ENCODE assay signal across 10 cellular contexts in genomic region chr11:64888406-64888757, GRCh38. TPM values are rescaled to one million over a fixed set of nuclear protein-coding genes. Genes with fewer than 3 reads are reported as not detected.
DNase-seq lines count a peak whose midpoint lies in the region; ATAC-seq, FAIRE-seq and TF ChIP-seq lines count a peak whose summit lies in the region.
"Had no signal": no experiment of that assay in that cellular context is flagged by ENCODE, and none has a peak within 500 bp of the region (broad histone marks: within the 10 kb centered on the region; RNA-seq: fewer than 3 reads in every experiment).

No MANE protein-coding gene starts in this region.

- H3K36me3 ChIP-seq in HUES6 (ENCODE audit: control insufficient read depth, insufficient read depth, low read length) = no peaks in the 10 kb centered on the region
- no peaks in the 10 kb centered on the region for H3K36me3 ChIP-seq in K562 (ENCODE audit: control insufficient read depth, insufficient read depth, low read length)

- peaks cover 77% of the 10 kb centered on the region for H3K4me1 ChIP-seq in A549
- peaks cover 18% of the 10 kb centered on the region for H3K4me1 ChIP-seq in HUES6 (ENCODE audit: control insufficient read depth, insufficient read depth, low read length)
- H3K4me1 ChIP-seq in K562 (replicated peaks in 1 of 2; ENCODE audit: control insufficient read depth in 2 of 2, insufficient read depth in 2 of 2, low read length in 2 of 2) = peaks cover 44 to 85% of the 10 kb centered on the region in 2 experiments

- H2AFZ ChIP-seq in K562 (ENCODE audit: low read depth, low read length) = peak overlapping the region; percentile 99

- BruUV-seq in K562 (replicated peaks; lab: Mats Ljungman, UMichigan) = no TSS peak

- peak overlapping the region; percentile 85 for H3K4me2 ChIP-seq in A549
- H3K4me2 ChIP-seq in K562 (ENCODE audit: insufficient read depth, low read length) = peak overlapping the region; percentile 91

- FAIRE-seq in A549 (lab: Jason Lieb, UNC) (no peak), K562 (lab: Jason Lieb, UNC) (no peak)
- FAIRE-seq: urothelium cell line had no signal

- POLR2A ChIA-PET in A549 (lab: Yijun Ruan, JAX) (interaction anchor here (0.6 to 1.4 kb wide), 5 partner anchors 10 to 109 kb away, joined by 3 to 9 read pairs (median 6); partner anchors contain the start of gene EHD1), K562 (lab: Yijun Ruan, JAX) (interaction anchor here (0.6 to 3.4 kb wide), 10 partner anchors 10 to 339 kb away, joined by 3 to 28 read pairs (median 4); partner anchors contain the start of gene EHD1)

- H3K79me2 ChIP-seq in K562 (ENCODE audit: control insufficient read depth, insufficient read depth, low read length) = no peaks in the 10 kb centered on the region

- TF ChIP-seq EP300 in A549 (IDR thresholded peaks at IDR 0.05) (no peak), K562 (IDR thresholded peaks at IDR 0.05; ENCODE audit: low read length) (no peak)

- H3K9me3 Mint-ChIP-seq in naive B cell = no peaks in the 10 kb centered on the region

- DNase-seq in A549 (ENCODE audit: low read depth in 1 of 2, low spot score in 1 of 2) (no peak), K562 (ENCODE audit: extremely low read depth in 1 of 4, low spot score in 3 of 4) (no peak), naive B cell (no peak), germinal center (ENCODE audit: low spot score) (no peak), anterior cingulate cortex (lab: John Stamatoyannopoulos, UW) (no peak)
- no peak for DNase-seq in stimulated activated CD4-positive, alpha-beta T cell treated with anti-CD3 and anti-CD28 coated beads, Interleukin-15, amount 100 ng/mL, for 24 hours

- peak overlapping the region; percentile 7; the same call in 1 of the 3 replicates for H3K4me3 ChIP-seq in A549
- H3K4me3 ChIP-seq in HUES6 (ENCODE audit: low read depth, low read length) = peak overlapping the region; percentile 49
- no peak overlapping the region for H3K4me3 ChIP-seq in K562
- H3K4me3 ChIP-seq: SK-N-MC had no signal

- intact Hi-C loops in K562 (cut with micrococcal nuclease) = loop anchor here (2.0 to 10.0 kb wide), 3 partner anchors 18 to 226 kb away; partner anchors contain the start of genes SF1, TM7SF2 and ZNHIT2

- H3K9ac ChIP-seq in HUES6 (ENCODE audit: low read length) (peak overlapping the region; percentile 56), K562 (ENCODE audit: insufficient read depth in 1 of 2, low read depth in 2 of 2, low read length in 2 of 2) (peak overlapping the region; percentile 70 to 86)

- 7% methylated on average over 2 of the region's 8 CpGs for WGBS in A549 (ENCODE audit: missing lambda C conversion rate)
- 11% methylated on average over 3 of the region's 8 CpGs for WGBS in K562 (ENCODE audit: insufficient coverage, low coverage, missing lambda C conversion rate)

- no peaks in the 10 kb centered on the region for H4K20me1 ChIP-seq in K562 (replicated peaks; ENCODE audit: control insufficient read depth, insufficient read depth, low read length)

- in situ Hi-C loops in K562 (cut with MboI) = no loop called here

- peak overlapping the region; percentile 58 to 95 (median 84) for H3K4me3 Mint-ChIP-seq in naive B cell

- CTCF ChIA-PET in A549 (lab: Yijun Ruan, JAX) (interaction anchor here (0.7 to 31.5 kb wide), 27 partner anchors 10 to 229 kb away, joined by 3 to 1607 read pairs (median 4); partner anchors contain the start of genes ARL2, CDC42BPG, EHD1 and PPP2R5B), K562 (lab: Yijun Ruan, JAX; ENCODE audit: low intra/inter-chr PET ratio) (interaction anchor here (0.7 kb wide), 1 partner anchor 41 kb away, joined by 4 read pairs; no protein-coding TSS in a partner anchor)

- peak overlapping the region in 5 of 6 donors; percentile 83 to 97 (median 92) for H3K27ac Mint-ChIP-seq in naive B cell

- TF ChIP-seq CTCF in A549 (IDR thresholded peaks at IDR 0.05) (no peak), K562 (IDR thresholded peaks at IDR 0.05 in 2 of 3, conservative IDR thresholded peaks at IDR 0.05 in 1 of 3; ENCODE audit: insufficient read depth in 2 of 3, low read depth in 1 of 3, low read length in 3 of 3) (no peak)

- no peaks in the 10 kb centered on the region for H3K27me3 ChIP-seq in HUES6 (ENCODE audit: control insufficient read depth, insufficient read depth, low read length)
- H3K27me3 ChIP-seq in K562 (ENCODE audit: control insufficient read depth in 2 of 2, insufficient read depth in 2 of 2, low read length in 2 of 2) = no peaks in the 10 kb centered on the region

- no peaks in the 10 kb centered on the region for H3K27me3 Mint-ChIP-seq in naive B cell

- H3K9me1 ChIP-seq in K562 (ENCODE audit: control insufficient read depth, insufficient read depth, low read length) = no peaks in the 10 kb centered on the region

- ATAC-seq in A549 (no peak), K562 (no peak), naive B cell (ENCODE audit: low read depth in 2 of 2) (no peak), HG02642 (IDR thresholded peaks at IDR 0.05; ENCODE audit: poor library complexity, unreplicated experiment) (no peak)

- TF ChIP-seq RAD21 in A549 (conservative IDR thresholded peaks at IDR 0.05 in 1 of 2, IDR thresholded peaks at IDR 0.05 in 1 of 2) = no peak
- TF ChIP-seq RAD21 in K562 (CRISPR knock-in tag; conservative IDR thresholded peaks at IDR 0.05 in 1 of 2, IDR thresholded peaks at IDR 0.05 in 1 of 2) = no peak

- H3K4me1 Mint-ChIP-seq in naive B cell = peaks cover 31 to 45% (median 45%) of the 10 kb centered on the region in 3 donors

- H3K27ac ChIP-seq in A549 (peak overlapping the region; percentile 92 to 97), HUES6 (ENCODE audit: low read depth, low read length) (no peak overlapping the region), K562 (ENCODE audit: extremely low read depth, low read depth, low read length) (peak overlapping the region; percentile 82)
- H3K27ac ChIP-seq: SK-N-MC had no signal

- no peaks in the 10 kb centered on the region for H3K36me3 Mint-ChIP-seq in naive B cell

- TF ChIP-seq POLR2A in A549 (IDR thresholded peaks at IDR 0.05; ENCODE audit: low read length) = no peak
- TF ChIP-seq POLR2A in K562 (conservative IDR thresholded peaks at IDR 0.05) = no peak

- H3K9me3 ChIP-seq in A549 (no peaks in the 10 kb centered on the region), HUES6 (ENCODE audit: control insufficient read depth, insufficient read depth, low read depth, low read length) (no peaks in the 10 kb centered on the region), K562 (replicated peaks; ENCODE audit: control insufficient read depth, insufficient read depth, low read depth, low read length) (no peaks in the 10 kb centered on the region)

RNA-seq across cellular contexts. Expression of gene EHD1, which starts 10.0 kb away (rescaled TPM):
- polyA plus RNA-seq in A549 (2011; rRNA removed) (25.9 and 27.7 TPM in 2 replicates), A549 (2017; fragmentation: RNase III; extraction: RNeasy Plus Mini Kit Qiagen cat#74134 plus additional on column Dnase treatment) (37.8 to 52.4 TPM (median 43.4 TPM) in 3 replicates), K562 (2011; rRNA removed) (16.4 and 34.2 TPM in 2 replicates), K562 (2014; fragmentation: Illumina TruSeq; extraction: Trizol) (41.0 and 45.1 TPM in 2 replicates), K562 (2014; fragmentation: Nextera tagmentation; extraction: Ambion mirVana) (under 1 TPM; 0.46 to 0.59 TPM), K562 (2014; rRNA removed) (26.8 and 27.3 TPM in 2 replicates), naive B cell (ENCODE audit: low read depth in 6 of 6) (100 to 1,000 TPM in 2 of 6 donors, 10 to 100 TPM in 4; 65.3 to 119 (median 90.7) TPM)
- polyA plus RNA-seq in A549 (2012; cell fraction: cytosol; rRNA removed) = 96.0 and 103 TPM in 2 replicates
- 153 and 200 TPM in 2 replicates for polyA plus RNA-seq in A549 (2012; cell fraction: nucleus; rRNA removed)
- 65.8 and 67.3 TPM in 2 replicates for polyA minus RNA-seq in A549 (2011; rRNA and poly(A)+ RNA removed)
- total RNA-seq in K562 (2011; cell fraction: chromatin; rRNA removed; ENCODE audit: low replicate concordance) = 20.8 and 92.1 TPM in 2 replicates
- total RNA-seq in K562 (2011; cell fraction: nucleolus; rRNA removed) = 57.7 and 64.3 TPM in 2 replicates
- total RNA-seq in K562 (2011; cell fraction: nucleoplasm; rRNA removed) = 24.2 and 37.8 TPM in 2 replicates
- total RNA-seq in K562 (2014; rRNA removed) (39.1 and 40.0 TPM in 2 replicates), K562 (2014; rRNA removed; fragmentation: Illumina TruSeq; extraction: Trizol) (7.2 and 11.5 TPM in 2 replicates), K562 (2015; rRNA removed; fragmentation: Illumina TruSeq; extraction: Trizol) (12.7 and 12.9 TPM in 2 replicates), K562 (2021) (65.0 and 69.6 TPM in 2 replicates)
- 30.6 and 56.6 TPM in 2 replicates for polyA plus RNA-seq in K562 (2011; cell fraction: cytosol; rRNA removed)
- 30.2 and 48.9 TPM in 2 replicates for polyA plus RNA-seq in K562 (2011; cell fraction: nucleus; rRNA removed)
- 38.5 and 52.8 TPM in 2 replicates for polyA plus RNA-seq in K562 (2012)
- polyA minus RNA-seq in K562 (2011; rRNA and poly(A)+ RNA removed) = 26.8 and 39.2 TPM in 2 replicates
- polyA minus RNA-seq in K562 (2011; cell fraction: cytosol; rRNA and poly(A)+ RNA removed) = 50.9 and 64.3 TPM in 2 replicates
- 17.4 and 22.8 TPM in 2 replicates for polyA minus RNA-seq in K562 (2011; cell fraction: nucleus; rRNA and poly(A)+ RNA removed)

RNA-seq across cellular contexts. Expression of gene ATG2A, which starts 28.6 kb away (rescaled TPM):
- polyA plus RNA-seq in A549 (2011; rRNA removed) (3.1 and 4.0 TPM in 2 replicates), A549 (2017; fragmentation: RNase III; extraction: RNeasy Plus Mini Kit Qiagen cat#74134 plus additional on column Dnase treatment) (10.7 to 13.4 TPM (median 12.8 TPM) in 3 replicates), K562 (2011; rRNA removed) (4.6 and 11.2 TPM in 2 replicates), K562 (2014; fragmentation: Illumina TruSeq; extraction: Trizol) (5.2 and 15.8 TPM in 2 replicates), K562 (2014; fragmentation: Nextera tagmentation; extraction: Ambion mirVana) (under 1 TPM; 0.25 to 0.53 TPM), K562 (2014; rRNA removed) (21.0 and 21.6 TPM in 2 replicates), naive B cell (ENCODE audit: low read depth in 6 of 6) (1 to 10 TPM in 5 of 6 donors, not detected in 1; 2.8 to 5.0 (median 3.4) TPM)
- polyA plus RNA-seq in A549 (2012; cell fraction: cytosol; rRNA removed) = 9.1 and 14.1 TPM in 2 replicates
- polyA plus RNA-seq in A549 (2012; cell fraction: nucleus; rRNA removed) = 34.5 and 48.9 TPM in 2 replicates
- polyA minus RNA-seq in A549 (2011; rRNA and poly(A)+ RNA removed) = 8.2 TPM in 2 replicates
- 50.6 and 183 TPM in 2 replicates for total RNA-seq in K562 (2011; cell fraction: chromatin; rRNA removed; ENCODE audit: low replicate concordance)
- 131 and 133 TPM in 2 replicates for total RNA-seq in K562 (2011; cell fraction: nucleolus; rRNA removed)
- 70.0 and 70.2 TPM in 2 replicates for total RNA-seq in K562 (2011; cell fraction: nucleoplasm; rRNA removed)
- total RNA-seq in K562 (2014; rRNA removed) (22.2 and 22.4 TPM in 2 replicates), K562 (2014; rRNA removed; fragmentation: Illumina TruSeq; extraction: Trizol) (3.2 and 3.6 TPM in 2 replicates), K562 (2015; rRNA removed; fragmentation: Illumina TruSeq; extraction: Trizol) (6.2 and 7.7 TPM in 2 replicates), K562 (2021) (37.7 and 45.9 TPM in 2 replicates)
- polyA plus RNA-seq in K562 (2011; cell fraction: cytosol; rRNA removed) = 6.2 and 17.3 TPM in 2 replicates
- 42.8 and 78.0 TPM in 2 replicates for polyA plus RNA-seq in K562 (2011; cell fraction: nucleus; rRNA removed)
- polyA plus RNA-seq in K562 (2012) = 22.5 and 32.9 TPM in 2 replicates
- 5.7 and 7.2 TPM in 2 replicates for polyA minus RNA-seq in K562 (2011; rRNA and poly(A)+ RNA removed)
- 18.2 and 19.4 TPM in 2 replicates for polyA minus RNA-seq in K562 (2011; cell fraction: cytosol; rRNA and poly(A)+ RNA removed)
- polyA minus RNA-seq in K562 (2011; cell fraction: nucleus; rRNA and poly(A)+ RNA removed) = 45.1 and 49.8 TPM in 2 replicates

RNA-seq across cellular contexts. Expression of gene PPP2R5B, which starts 36.1 kb away (rescaled TPM):
- 6.9 and 11.1 TPM in 2 replicates for polyA plus RNA-seq in A549 (2011; rRNA removed)
- polyA plus RNA-seq in A549 (2012; cell fraction: cytosol; rRNA removed) = 5.5 and 6.4 TPM in 2 replicates
- 12.3 TPM in 2 replicates for polyA plus RNA-seq in A549 (2012; cell fraction: nucleus; rRNA removed)
- 3.9 to 6.1 TPM (median 5.7 TPM) in 3 replicates for polyA plus RNA-seq in A549 (2017; fragmentation: RNase III; extraction: RNeasy Plus Mini Kit Qiagen cat#74134 plus additional on column Dnase treatment)
- 5.3 and 7.6 TPM in 2 replicates for polyA minus RNA-seq in A549 (2011; rRNA and poly(A)+ RNA removed)
- total RNA-seq in K562 (2011; cell fraction: chromatin; rRNA removed; ENCODE audit: low replicate concordance) = 18.6 and 35.5 TPM in 2 replicates
- total RNA-seq in K562 (2011; cell fraction: nucleolus; rRNA removed) = 16.1 and 22.7 TPM in 2 replicates
- 17.8 and 18.6 TPM in 2 replicates for total RNA-seq in K562 (2011; cell fraction: nucleoplasm; rRNA removed)
- 3.3 and 5.2 TPM in 2 replicates for total RNA-seq in K562 (2014; rRNA removed)
- 1.8 and 3.2 TPM in 2 replicates for total RNA-seq in K562 (2014; rRNA removed; fragmentation: Illumina TruSeq; extraction: Trizol)
- total RNA-seq in K562 (2015; rRNA removed; fragmentation: Illumina TruSeq; extraction: Trizol) = 2.5 and 2.6 TPM in 2 replicates
- 6.4 and 7.8 TPM in 2 replicates for total RNA-seq in K562 (2021)
- 7.3 and 11.1 TPM in 2 replicates for polyA plus RNA-seq in K562 (2011; rRNA removed)
- polyA plus RNA-seq in K562 (2011; cell fraction: cytosol; rRNA removed) = 9.0 and 9.1 TPM in 2 replicates
- polyA plus RNA-seq in K562 (2011; cell fraction: nucleus; rRNA removed) = 46.9 and 48.0 TPM in 2 replicates
- polyA plus RNA-seq in K562 (2012) = 5.8 and 10.7 TPM in 2 replicates
- 5.1 and 5.2 TPM in 2 replicates for polyA plus RNA-seq in K562 (2014; fragmentation: Illumina TruSeq; extraction: Trizol)
- polyA plus RNA-seq in K562 (2014; fragmentation: Nextera tagmentation; extraction: Ambion mirVana) = under 1 TPM; 0.10 to 0.13 TPM
- polyA plus RNA-seq in K562 (2014; rRNA removed) = 5.1 and 6.1 TPM in 2 replicates
- polyA minus RNA-seq in K562 (2011; rRNA and poly(A)+ RNA removed) = 3.4 and 4.0 TPM in 2 replicates
- 3.6 and 3.9 TPM in 2 replicates for polyA minus RNA-seq in K562 (2011; cell fraction: cytosol; rRNA and poly(A)+ RNA removed)
- 4.8 and 5.9 TPM in 2 replicates for polyA minus RNA-seq in K562 (2011; cell fraction: nucleus; rRNA and poly(A)+ RNA removed)
- polyA plus RNA-seq in naive B cell (ENCODE audit: low read depth in 6 of 6) = 10 to 100 TPM in 3 of 6 donors, 1 to 10 TPM in 3; 7.2 to 15.1 (median 10.2) TPM

RNA-seq across cellular contexts. Expression of gene CDC42BPG, which starts 43.9 kb away (rescaled TPM):
- polyA plus RNA-seq in A549 (2011; rRNA removed) (0.35 and 0.50 TPM in 2 replicates), A549 (2017; fragmentation: RNase III; extraction: RNeasy Plus Mini Kit Qiagen cat#74134 plus additional on column Dnase treatment) (1.0 to 1.1 TPM (median 1.0 TPM) in 3 replicates), K562 (2011; rRNA removed) (2.2 and 3.6 TPM in 2 replicates), K562 (2014; fragmentation: Illumina TruSeq; extraction: Trizol) (1.8 and 4.6 TPM in 2 replicates), K562 (2014; fragmentation: Nextera tagmentation; extraction: Ambion mirVana) (under 1 TPM; 0.04 to 0.08 TPM), K562 (2014; rRNA removed) (7.9 and 11.8 TPM in 2 replicates), naive B cell (ENCODE audit: low read depth in 6 of 6) (under 1 TPM in 4 of 6 donors, not detected in 2; 0.17 to 0.57 (median 0.33) TPM)
- polyA plus RNA-seq in A549 (2012; cell fraction: cytosol; rRNA removed) = 0.26 and 0.49 TPM in 2 replicates
- polyA plus RNA-seq in A549 (2012; cell fraction: nucleus; rRNA removed) = 1.3 and 1.8 TPM in 2 replicates
- polyA minus RNA-seq in A549 (2011; rRNA and poly(A)+ RNA removed) = 0.45 and 1.0 TPM in 2 replicates
- total RNA-seq in K562 (2011; cell fraction: chromatin; rRNA removed; ENCODE audit: low replicate concordance) = 19.1 and 64.6 TPM in 2 replicates
- total RNA-seq in K562 (2011; cell fraction: nucleolus; rRNA removed) = 33.3 and 37.9 TPM in 2 replicates
- total RNA-seq in K562 (2011; cell fraction: nucleoplasm; rRNA removed) = 16.2 and 19.7 TPM in 2 replicates
- total RNA-seq in K562 (2014; rRNA removed) (4.0 and 7.1 TPM in 2 replicates), K562 (2014; rRNA removed; fragmentation: Illumina TruSeq; extraction: Trizol) (0.99 and 1.1 TPM in 2 replicates), K562 (2015; rRNA removed; fragmentation: Illumina TruSeq; extraction: Trizol) (2.1 and 2.5 TPM in 2 replicates), K562 (2021) (7.4 and 8.8 TPM in 2 replicates)
- 2.0 and 4.5 TPM in 2 replicates for polyA plus RNA-seq in K562 (2011; cell fraction: cytosol; rRNA removed)
- polyA plus RNA-seq in K562 (2011; cell fraction: nucleus; rRNA removed) = 15.1 and 28.5 TPM in 2 replicates
- polyA plus RNA-seq in K562 (2012) = 4.7 and 6.3 TPM in 2 replicates
- 2.1 and 3.0 TPM in 2 replicates for polyA minus RNA-seq in K562 (2011; rRNA and poly(A)+ RNA removed)
- 3.2 and 3.5 TPM in 2 replicates for polyA minus RNA-seq in K562 (2011; cell fraction: cytosol; rRNA and poly(A)+ RNA removed)
- polyA minus RNA-seq in K562 (2011; cell fraction: nucleus; rRNA and poly(A)+ RNA removed) = 12.1 and 12.2 TPM in 2 replicates

RNA-seq across cellular contexts. Expression of gene GPHA2, which starts 47.3 kb away (rescaled TPM):
- polyA plus RNA-seq in A549 (2011; rRNA removed) (not detected in 2 replicates), A549 (2017; fragmentation: RNase III; extraction: RNeasy Plus Mini Kit Qiagen cat#74134 plus additional on column Dnase treatment) (not detected in 3 replicates), K562 (2011; rRNA removed) (not detected in 2 replicates), K562 (2014; fragmentation: Illumina TruSeq; extraction: Trizol) (not detected in 2 replicates), K562 (2014; fragmentation: Nextera tagmentation; extraction: Ambion mirVana) (under 1 TPM in 1 of 2 experiments, not detected in 1; 0.17 TPM), K562 (2014; rRNA removed) (1.4 TPM in 1 of 2 replicates, not detected in the other), naive B cell (ENCODE audit: low read depth in 6 of 6) (not detected)
- polyA plus RNA-seq in A549 (2012; cell fraction: cytosol; rRNA removed) = not detected in 2 replicates
- polyA plus RNA-seq in A549 (2012; cell fraction: nucleus; rRNA removed) = 0.32 TPM in 1 of 2 replicates, not detected in the other
- polyA minus RNA-seq in A549 (2011; rRNA and poly(A)+ RNA removed) = not detected in 2 replicates
- not detected in 2 replicates for total RNA-seq in K562 (2011; cell fraction: chromatin; rRNA removed; ENCODE audit: low replicate concordance)
- not detected in 2 replicates for total RNA-seq in K562 (2011; cell fraction: nucleolus; rRNA removed)
- not detected in 2 replicates for total RNA-seq in K562 (2011; cell fraction: nucleoplasm; rRNA removed)
- total RNA-seq in K562 (2014; rRNA removed) (not detected in 2 replicates), K562 (2014; rRNA removed; fragmentation: Illumina TruSeq; extraction: Trizol) (not detected in 2 replicates), K562 (2015; rRNA removed; fragmentation: Illumina TruSeq; extraction: Trizol) (0.22 TPM in 1 of 2 replicates, not detected in the other), K562 (2021) (not detected in 2 replicates)
- polyA plus RNA-seq in K562 (2011; cell fraction: cytosol; rRNA removed) = not detected in 2 replicates
- 0.74 and 0.88 TPM in 2 replicates for polyA plus RNA-seq in K562 (2011; cell fraction: nucleus; rRNA removed)
- polyA plus RNA-seq in K562 (2012) = not detected in 2 replicates
- polyA minus RNA-seq in K562 (2011; rRNA and poly(A)+ RNA removed) = not detected in 2 replicates
- not detected in 2 replicates for polyA minus RNA-seq in K562 (2011; cell fraction: cytosol; rRNA and poly(A)+ RNA removed)
- not detected in 2 replicates for polyA minus RNA-seq in K562 (2011; cell fraction: nucleus; rRNA and poly(A)+ RNA removed)

Comparison
In these comparisons a context has a peak if more than half of its experiments do, and no peak if none do; other contexts are left out.
1. Of the 35 proteins assayed by ChIP-seq in both K562 and A549: peak only in K562: SREBF2; only in A549: none; in both: none; in neither: 34.